ENCODE assay signal across 9 cellular contexts in genomic region chr1:66330711-66331110, GRCh38.
DNase-seq lines count a peak whose midpoint lies in the region; ATAC-seq and TF ChIP-seq lines count a peak whose summit lies in the region.
"Had no signal": no experiment of that assay in that cellular context is flagged by ENCODE, and none has a peak within 500 bp of the region (broad histone marks: within the 10 kb centered on the region; RNA-seq: fewer than 3 reads in every experiment).

No MANE protein-coding gene starts in this region.

- ATAC-seq in GM19351 (IDR thresholded peaks at IDR 0.05; ENCODE audit: unreplicated experiment): peak; percentile 7
- ATAC-seq in HG02852 (IDR thresholded peaks at IDR 0.05; ENCODE audit: unreplicated experiment): no peak
- no peak for ATAC-seq in GM18519 (IDR thresholded peaks at IDR 0.05; ENCODE audit: low FRiP score, unreplicated experiment)

- DNase-seq in OCI-M1 (lab: John Stamatoyannopoulos, UW): peak; percentile 48
- no peak for DNase-seq in dorsolateral prefrontal cortex
- DNase-seq in effector CD8-positive, alpha-beta T cell (lab: John Stamatoyannopoulos, UW): no peak
- DNase-seq: activated effector memory CD4-positive, alpha-beta T cell treated with anti-CD3 and anti-CD28 coated beads, Interleukin-2, amount 50 U/mL, for 16 hours; stimulated activated naive CD4-positive, alpha-beta T cell treated with Interleukin-2 at 50 U/mL for 16 hours had no signal

- H3K27ac ChIP-seq in dorsolateral prefrontal cortex: peak overlapping the region in 48 of 59 donors; percentile 7 to 93 (median 81)
- peak overlapping the region in 18 of 21 experiments; percentile 3 to 94 (median 74) for H3K27ac ChIP-seq in skin epidermis

- no peaks in the 10 kb centered on the region for H3K27me3 ChIP-seq in dorsolateral prefrontal cortex

- intact Hi-C loops in dorsolateral prefrontal cortex (cut with DNase I): loop anchor here in 1 of 2 donors (5.0 kb wide), 1 partner anchor 53 kb away; no protein-coding TSS in a partner anchor

- H3K4me3 ChIP-seq in dorsolateral prefrontal cortex (peak overlapping the region in 3 of 59 donors; percentile 7 to 72 (median 67)), skin epidermis (peak overlapping the region in 1 of 7 experiments; percentile 39)

- no peak for TF ChIP-seq CTCF in dorsolateral prefrontal cortex (IDR thresholded peaks at IDR 0.05 in 54 of 56, conservative IDR thresholded peaks at IDR 0.05 in 2 of 56; ENCODE audit: low read depth in 1 of 56, partially characterized antibody in 56 of 56)
